Comparison of ENCODE assay signal across 12 cellular contexts in the genomic region with DNA sequence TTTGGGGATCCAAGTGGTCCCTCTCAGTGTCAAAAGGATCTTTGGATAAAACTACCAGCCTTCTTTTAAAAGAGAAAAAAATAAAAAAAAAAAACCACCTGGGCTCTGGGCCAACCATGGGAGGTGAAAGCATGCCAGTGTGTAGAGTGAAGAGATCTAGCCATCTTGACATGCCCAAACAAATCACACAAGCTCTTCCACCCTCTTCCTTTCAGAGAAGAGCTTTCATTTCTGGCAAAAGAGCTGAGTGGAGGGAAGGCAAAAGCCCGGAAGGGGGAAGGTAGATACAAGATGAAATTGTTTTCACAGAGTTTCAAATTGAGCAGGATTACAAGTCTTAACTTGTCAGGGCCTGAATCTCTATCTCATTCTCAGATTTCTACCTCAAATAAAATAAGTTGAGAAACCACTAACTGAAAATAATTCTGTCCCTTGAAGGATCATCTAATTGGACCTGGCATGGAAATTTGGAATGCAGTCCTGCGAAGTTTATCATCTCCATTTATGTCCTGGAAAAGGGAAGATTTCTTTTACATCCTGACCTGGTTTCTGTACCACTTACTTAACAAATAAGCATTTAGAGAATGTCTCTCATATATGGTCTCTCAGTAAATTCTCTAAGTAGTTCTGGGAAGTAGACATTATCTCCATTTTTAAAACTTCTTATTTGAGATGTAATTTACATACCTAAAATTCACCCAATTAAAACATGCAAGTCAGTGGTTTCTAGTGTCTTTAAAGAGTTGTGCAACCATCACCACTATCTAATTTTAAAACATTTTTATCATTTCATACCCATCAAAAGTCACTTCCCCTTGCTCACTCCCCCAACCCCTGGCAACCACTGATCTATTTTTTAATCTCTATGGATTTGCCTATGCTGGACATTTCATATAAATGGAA.
A peak's percentile ranks its signal among the peaks of the same experiment; 100 is the strongest.
DNase-seq lines count a peak whose midpoint lies in the region; ATAC-seq and TF ChIP-seq lines count a peak whose summit lies in the region.
"Had no signal": no experiment of that assay in that cellular context is flagged by ENCODE, and none has a peak within 500 bp of the region (broad histone marks: within the 10 kb centered on the region; RNA-seq: fewer than 3 reads in every experiment).

No MANE protein-coding gene starts in this region.

- in situ Hi-C loops in mammary epithelial cell (cut with MboI; ENCODE audit: low sequenced_read_pairs in 2 of 2): no loop called here

- peak overlapping the region; percentile 55 for H3K4me2 ChIP-seq in mammary epithelial cell (ENCODE audit: insufficient read depth, low read depth, low read length)

- no peak overlapping the region for H3K9ac ChIP-seq in mammary epithelial cell (ENCODE audit: insufficient read depth, low read length)

- TF ChIP-seq CTCF in mammary epithelial cell (conservative IDR thresholded peaks at IDR 0.05 in 1 of 2, IDR thresholded peaks at IDR 0.05 in 1 of 2; ENCODE audit: extremely low read depth in 1 of 2, insufficient read depth in 1 of 2, low read depth in 1 of 2, low read length in 2 of 2): no peak
- no peak for TF ChIP-seq CTCF in osteocyte (IDR thresholded peaks at IDR 0.05)
- no peak for TF ChIP-seq CTCF in endothelial cell (IDR thresholded peaks at IDR 0.05; ENCODE audit: unreplicated experiment)
- no peak for TF ChIP-seq CTCF in natural killer cell (IDR thresholded peaks at IDR 0.05)

- H3K4me3 Mint-ChIP-seq in osteocyte (ENCODE audit: unreplicated experiment) (no peak overlapping the region), endothelial cell (ENCODE audit: unreplicated experiment) (no peak overlapping the region), natural killer cell (no peak overlapping the region)
- no peak overlapping the region for H3K4me3 Mint-ChIP-seq in T-helper 2 cell treated with Interferon-gamma antibody and Interleukin-4, amounts not matched to agents 5 μg/mL and 100 μg/mL, for 36 hours

- WGBS in mammary epithelial cell (ENCODE audit: low coverage, missing lambda C conversion rate): 0% methylated on average over 2 of the region's 2 CpGs

- H3K27ac Mint-ChIP-seq in osteocyte (ENCODE audit: unreplicated experiment): peak overlapping the region; percentile 89
- no peak overlapping the region for H3K27ac Mint-ChIP-seq in endothelial cell (ENCODE audit: unreplicated experiment)
- H3K27ac Mint-ChIP-seq in natural killer cell: no peak overlapping the region
- no peak overlapping the region for H3K27ac Mint-ChIP-seq in T-helper 2 cell treated with Interferon-gamma antibody and Interleukin-4, amounts not matched to agents 5 μg/mL and 100 μg/mL, for 36 hours

- BruUV-seq in mammary epithelial cell (replicated peaks; lab: Mats Ljungman, UMichigan): TSS peak; percentile 75

- CTCF ChIA-PET in mammary epithelial cell (lab: Charles Lee; ENCODE audit: low non-redundant PET): interaction anchor here (0.6 kb wide), 1 partner anchor 100 kb away, joined by 21 read pairs; no protein-coding TSS in a partner anchor

- no peaks in the 10 kb centered on the region for H3K27me3 Mint-ChIP-seq in osteocyte (ENCODE audit: unreplicated experiment)
- no peaks in the 10 kb centered on the region for H3K27me3 Mint-ChIP-seq in endothelial cell (ENCODE audit: unreplicated experiment)
- H3K27me3 Mint-ChIP-seq in natural killer cell (ENCODE audit: low read depth in 2 of 2): no peaks in the 10 kb centered on the region
- H3K27me3 Mint-ChIP-seq in T-helper 2 cell treated with Interferon-gamma antibody and Interleukin-4, amounts not matched to agents 5 μg/mL and 100 μg/mL, for 36 hours (ENCODE audit: low read depth): no peaks in the 10 kb centered on the region

- H3K36me3 Mint-ChIP-seq in osteocyte (ENCODE audit: unreplicated experiment): peaks cover 8% of the 10 kb centered on the region
- no peaks in the 10 kb centered on the region for H3K36me3 Mint-ChIP-seq in endothelial cell (ENCODE audit: low read depth, unreplicated experiment)
- peaks cover 13% of the 10 kb centered on the region for H3K36me3 Mint-ChIP-seq in natural killer cell
- peaks cover 20% of the 10 kb centered on the region for H3K36me3 Mint-ChIP-seq in T-helper 2 cell treated with Interferon-gamma antibody and Interleukin-4, amounts not matched to agents 5 μg/mL and 100 μg/mL, for 36 hours (ENCODE audit: low read depth)

- no peaks in the 10 kb centered on the region for H3K79me2 ChIP-seq in mammary epithelial cell (ENCODE audit: insufficient read depth, low read length)

- dilution Hi-C loops in mammary epithelial cell (cut with HindIII; ENCODE audit: low sequenced_read_pairs): no loop called here

- intact Hi-C loops in mammary epithelial cell (cut with micrococcal nuclease) (loop anchor here (1.0 to 2.0 kb wide), 2 partner anchors 16 to 58 kb away; no protein-coding TSS in a partner anchor), natural killer cell (cut with micrococcal nuclease) (no loop called here)

- peak overlapping the region in 1 of 3 experiments; percentile 16 for H3K4me3 ChIP-seq in mammary epithelial cell (replicated peaks in 1 of 3; ENCODE audit: insufficient read depth in 1 of 3, low read depth in 2 of 3, low read length in 3 of 3)
- H3K4me3 ChIP-seq: mucosa of descending colon, upper lobe of left lung had no signal

- no peak for ATAC-seq in natural killer cell
- ATAC-seq: mucosa of descending colon had no signal

- peaks cover 39% of the 10 kb centered on the region for H3K4me1 ChIP-seq in mammary epithelial cell (ENCODE audit: insufficient read depth, low read length)
- H3K4me1 ChIP-seq: upper lobe of left lung had no signal

- H3K4me1 Mint-ChIP-seq in osteocyte (ENCODE audit: unreplicated experiment): peaks cover 13% of the 10 kb centered on the region
- no peaks in the 10 kb centered on the region for H3K4me1 Mint-ChIP-seq in endothelial cell (ENCODE audit: unreplicated experiment)
- no peaks in the 10 kb centered on the region for H3K4me1 Mint-ChIP-seq in natural killer cell
- peaks cover 3% of the 10 kb centered on the region for H3K4me1 Mint-ChIP-seq in T-helper 2 cell treated with Interferon-gamma antibody and Interleukin-4, amounts not matched to agents 5 μg/mL and 100 μg/mL, for 36 hours (ENCODE audit: low read depth)

- no peaks in the 10 kb centered on the region for H3K9me3 ChIP-seq in mammary epithelial cell (replicated peaks; ENCODE audit: insufficient read depth, low read length)
- H3K9me3 ChIP-seq: mucosa of descending colon, upper lobe of left lung had no signal

- DNase-seq in GM04503 (ENCODE audit: low read depth) (peak; percentile 49), NCI-H1694 treated with DMSO at 0.1 percent for 48 hours (lab: John Stamatoyannopoulos, UW) (peak; percentile 23), mammary epithelial cell (peak; percentile 98), osteocyte (ENCODE audit: extremely low spot score, unreplicated experiment) (peak; percentile 6), NCI-H82 (lab: John Stamatoyannopoulos, UW) (no peak), endothelial cell (ENCODE audit: low spot score) (no peak), natural killer cell (no peak)
- DNase-seq in T-helper 2 cell treated with Interferon-gamma antibody and Interleukin-4, amounts not matched to agents 5 μg/mL and 100 μg/mL, for 36 hours (ENCODE audit: low spot score): no peak
- DNase-seq: activated effector memory CD4-positive, alpha-beta T cell treated with anti-CD3 and anti-CD28 coated beads, Interleukin-2, amount 50 U/mL, for 16 hours; mucosa of descending colon; NCI-H1436 treated with DMSO at 0.1 percent for 48 hours; upper lobe of left lung had no signal

- no peaks in the 10 kb centered on the region for H3K27me3 ChIP-seq in mammary epithelial cell (ENCODE audit: insufficient read depth, low read length)
- H3K27me3 ChIP-seq: upper lobe of left lung had no signal

- H3K36me3 ChIP-seq in mammary epithelial cell (ENCODE audit: insufficient read depth, low read length): peaks cover 4% of the 10 kb centered on the region

- peaks cover 3% of the 10 kb centered on the region for H3K9me3 Mint-ChIP-seq in osteocyte (ENCODE audit: unreplicated experiment)
- H3K9me3 Mint-ChIP-seq in endothelial cell (ENCODE audit: unreplicated experiment): no peaks in the 10 kb centered on the region
- H3K9me3 Mint-ChIP-seq in natural killer cell: no peaks in the 10 kb centered on the region
- peaks cover 5% of the 10 kb centered on the region for H3K9me3 Mint-ChIP-seq in T-helper 2 cell treated with Interferon-gamma antibody and Interleukin-4, amounts not matched to agents 5 μg/mL and 100 μg/mL, for 36 hours

- no peaks in the 10 kb centered on the region for H4K20me1 ChIP-seq in mammary epithelial cell (ENCODE audit: insufficient read depth, low read length)

- H3K27ac ChIP-seq in mammary epithelial cell (ENCODE audit: insufficient read depth, low read depth, low read length): peak overlapping the region; percentile 58
- H3K27ac ChIP-seq: upper lobe of left lung had no signal

- no peak overlapping the region for H2AFZ ChIP-seq in mammary epithelial cell (ENCODE audit: low read depth, low read length)

Comparison
In these comparisons a context has a peak if more than half of its experiments do, and no peak if none do; other contexts are left out.
1. DNase-seq: peak in GM04503 (single experiment), NCI-H1694 treated with DMSO at 0.1 percent for 48 hours (single experiment), mammary epithelial cell (single experiment) and osteocyte (single experiment); none in NCI-H82 (single experiment), endothelial cell (single experiment), natural killer cell (single experiment) and T-helper 2 cell treated with Interferon-gamma antibody and Interleukin-4, amounts not matched to agents 5 μg/mL and 100 μg/mL, for 36 hours (single experiment).